8 cellular contexts compared by ENCODE assay signal in genomic region chr11:106076923-106077608, GRCh38. TPM values are rescaled to one million over a fixed set of nuclear protein-coding genes. Genes with fewer than 3 reads are reported as not detected.
A peak's percentile ranks its signal among the peaks of the same experiment; 100 is the strongest.
DNase-seq lines count a peak whose midpoint lies in the region; ATAC-seq, FAIRE-seq and TF ChIP-seq lines count a peak whose summit lies in the region.

TSS of gene KBTBD3 (minus strand) at chr11:106077347. CDS start at chr11:106059097, 18,250 bp downstream.

- H3K9me3 ChIP-seq in adipocyte (ENCODE audit: control insufficient read depth, low read length) (no peaks in the 10 kb centered on the region), cardiac muscle cell (ENCODE audit: low read depth) (no peaks in the 10 kb centered on the region), pancreas (no peaks in the 10 kb centered on the region), tibial artery (no peaks in the 10 kb centered on the region)

- 0% methylated on average over 37 of the region's 37 CpGs for WGBS in pancreas, 2 donors

- peak within 1 kb of the TSS; percentile 97 for H3K27ac ChIP-seq in cardiac muscle cell
- H3K27ac ChIP-seq in pancreas, result peak within 1 kb of the TSS; percentile 91 to 98 (median 94)
- peak within 1 kb of the TSS; percentile 95 to 96 for H3K27ac ChIP-seq in tibial artery

- TF ChIP-seq CTCF in GM12874 (IDR thresholded peaks at IDR 0.05; ENCODE audit: insufficient read depth, low read depth, low read length) (peak; percentile 64), cardiac muscle cell (IDR thresholded peaks at IDR 0.05; ENCODE audit: low read depth, low read length) (peak; percentile 49), pancreas (IDR thresholded peaks at IDR 0.05) (no peak), tibial artery (IDR thresholded peaks at IDR 0.05) (peak; percentile 9 to 22)

- H3K4me1 ChIP-seq in adipocyte (ENCODE audit: control insufficient read depth, insufficient read depth, low read length) (peaks cover 15% of the 10 kb centered on the region), cardiac muscle cell (ENCODE audit: low read depth) (peaks cover 11% of the 10 kb centered on the region), pancreas (peaks cover 15 to 39% (median 38%) of the 10 kb centered on the region in 3 donors), tibial artery (peaks cover 0 to 43% (median 16%) of the 10 kb centered on the region in 4 donors)

- H3K4me3 ChIP-seq in adipocyte (ENCODE audit: low read length) (peak within 1 kb of the TSS; percentile 99), cardiac muscle cell (peak within 1 kb of the TSS; percentile 73), pancreas (peak within 1 kb of the TSS; percentile 58 to 81 (median 69)), tibial artery (peak within 1 kb of the TSS; percentile 84 to 85)

- peak within 1 kb of the TSS; percentile 100 for H3K9ac ChIP-seq in adipocyte (ENCODE audit: low read length)

- DNase-seq in NCI-H1417 treated with DMSO at 0.1 percent for 48 hours (lab: John Stamatoyannopoulos, UW), result peak; percentile 96
- peak; percentile 100 for DNase-seq in SW 1271 (lab: John Stamatoyannopoulos, UW)
- peak; percentile 100 for DNase-seq in adipocyte (ENCODE audit: low read depth)
- peak; percentile 99 to 100 for DNase-seq in cardiac muscle cell (ENCODE audit: low read depth in 1 of 2, low spot score in 1 of 2)
- peak; percentile 93 to 99 (median 99) for DNase-seq in pancreas
- peak; percentile 99 to 100 for DNase-seq in tibial artery

- no peaks in the 10 kb centered on the region for H3K27me3 ChIP-seq in adipocyte (replicated peaks; ENCODE audit: control insufficient read depth, insufficient read depth, low read length)
- no peaks in the 10 kb centered on the region for H3K27me3 ChIP-seq in cardiac muscle cell
- no peaks in the 10 kb centered on the region for H3K27me3 ChIP-seq in pancreas
- H3K27me3 ChIP-seq in tibial artery, result no peaks in the 10 kb centered on the region

- peak; percentile 98 for ATAC-seq in HG02840 (IDR thresholded peaks at IDR 0.05; ENCODE audit: low FRiP score, unreplicated experiment)
- peak; percentile 90 to 96 (median 92) for ATAC-seq in pancreas

- FAIRE-seq in pancreas (lab: Jason Lieb, UNC), result peak; percentile 66

- H3K36me3 ChIP-seq in adipocyte (ENCODE audit: control insufficient read depth, insufficient read depth, low read length, severe bottlenecking) (peaks cover 23% of the 10 kb centered on the region), cardiac muscle cell (peaks cover 9% of the 10 kb centered on the region), pancreas (peaks cover 0 to 11% (median 0%) of the 10 kb centered on the region in 3 donors), tibial artery (peaks cover 0 to 9% (median 7%) of the 10 kb centered on the region in 3 donors)

- intact Hi-C loops in pancreas (cut with DNase I), result no loop called here
- intact Hi-C loops in tibial artery (cut with DNase I; ENCODE audit: low total_unique reads), result loop anchor here (5.0 kb wide), 1 partner anchor 55 kb away; the partner anchor contains the start of gene MSANTD4

RNA-seq across cellular contexts. Expression of gene KBTBD3, which starts in this region (rescaled TPM):
- total RNA-seq in cardiac muscle cell (4.9 and 7.1 TPM in 2 replicates), pancreas (10 to 100 TPM in 1 of 6 donors, 1 to 10 TPM in 5; 2.7 to 11.1 (median 6.6) TPM)
- polyA plus RNA-seq in cardiac muscle cell (16.8 and 21.8 TPM in 2 replicates), pancreas (1 to 10 TPM; 2.8 to 3.9 TPM)

Comparison
In these comparisons a context has a peak if more than half of its experiments do, and no peak if none do; other contexts are left out.
1. Peak in every context shown above with its lines: DNase-seq, ATAC-seq, H3K4me3 ChIP-seq and H3K27ac ChIP-seq.
2. CTCF ChIP-seq: peak in GM12874 (single experiment), cardiac muscle cell (single experiment) and tibial artery (2 of 2); none in pancreas (0 of 4).